In the genomic region with DNA sequence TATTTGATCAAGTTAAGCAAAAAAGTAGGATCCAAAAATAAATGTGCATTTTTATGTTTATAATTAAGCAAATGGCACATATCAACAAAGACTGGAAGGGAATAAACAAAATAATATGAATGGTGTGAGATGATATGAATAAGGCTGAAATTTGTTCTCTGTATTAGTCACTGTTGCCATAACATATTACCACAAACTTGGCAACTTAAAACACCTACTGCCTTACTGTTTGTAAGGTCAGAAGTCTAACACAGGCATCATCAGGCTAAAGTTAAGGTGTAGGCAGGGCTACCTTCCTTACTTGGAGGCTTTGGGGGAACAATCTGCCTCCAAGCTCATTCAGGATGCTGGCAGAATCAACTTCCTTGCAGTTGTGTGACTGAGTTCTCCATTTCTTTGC, we compare ENCODE assay signal across 8 cellular contexts. TPM values are rescaled to one million over a fixed set of nuclear protein-coding genes. Genes with fewer than 3 reads are reported as not detected.
A peak's percentile ranks its signal among the peaks of the same experiment; 100 is the strongest.
DNase-seq lines count a peak whose midpoint lies in the region; ATAC-seq and TF ChIP-seq lines count a peak whose summit lies in the region.

No MANE protein-coding gene starts in this region.

- H3F3A ChIP-seq in PC-3 (ENCODE audit: low read length, unreplicated experiment): no peaks in the 10 kb centered on the region

- CTCF ChIA-PET in PC-3 (lab: Charles Lee): interaction anchor here (0.7 kb wide), 1 partner anchor 235 kb away, joined by 3 read pairs; no protein-coding TSS in a partner anchor

- ATAC-seq in GM18873 (IDR thresholded peaks at IDR 0.05; ENCODE audit: low FRiP score, unreplicated experiment): peak; percentile 59
- ATAC-seq in HG02678 (IDR thresholded peaks at IDR 0.05; ENCODE audit: unreplicated experiment): peak; percentile 55
- ATAC-seq in PC-3: peak; percentile 92

- H3K36me3 ChIP-seq in PC-3 (ENCODE audit: low read depth, low read length) (peaks cover 11% of the 10 kb centered on the region), liver (ENCODE audit: control insufficient read depth in 4 of 4, insufficient read depth in 3 of 4, low read depth in 1 of 4, low read length in 3 of 4) (peaks cover 0 to 11% (median 5%) of the 10 kb centered on the region in 4 donors), SJCRH30 (peaks cover 16% of the 10 kb centered on the region)

- TF ChIP-seq RAD21 in liver (IDR thresholded peaks at IDR 0.05): no peak

- no peak overlapping the region for H2AFZ ChIP-seq in PC-3 (ENCODE audit: low read length)

- no peak overlapping the region for H3K9ac ChIP-seq in PC-3 (ENCODE audit: low read length)
- no peak overlapping the region for H3K9ac ChIP-seq in liver (ENCODE audit: low read depth in 1 of 2, low read length in 2 of 2)

- no peak for TF ChIP-seq CTCF in PC-3 (conservative IDR thresholded peaks at IDR 0.05; ENCODE audit: low read depth, low read length)
- no peak for TF ChIP-seq CTCF in liver (IDR thresholded peaks at IDR 0.05; ENCODE audit: low read depth, low read length, missing input control)

- BruUV-seq in PC-3 (replicated peaks; lab: Mats Ljungman, UMichigan): no TSS peak

- H3K9me2 ChIP-seq in PC-3 (replicated peaks; ENCODE audit: low read length): no peaks in the 10 kb centered on the region

- peaks cover 20% of the 10 kb centered on the region for H3K4me1 ChIP-seq in PC-3 (ENCODE audit: insufficient read depth, low read length)
- peaks cover 0 to 22% (median 13%) of the 10 kb centered on the region in 4 donors for H3K4me1 ChIP-seq in liver (ENCODE audit: control insufficient read depth in 4 of 4, insufficient read depth in 4 of 4, low read length in 3 of 4)
- H3K4me1 ChIP-seq in SJCRH30: no peaks in the 10 kb centered on the region

- H3K27me3 ChIP-seq in PC-3 (ENCODE audit: low read length) (no peaks in the 10 kb centered on the region), liver (ENCODE audit: control insufficient read depth in 4 of 4, insufficient read depth in 4 of 4, low read length in 3 of 4) (no peaks in the 10 kb centered on the region), SJCRH30 (no peaks in the 10 kb centered on the region)

- peak overlapping the region; percentile 33 for H3K4me2 ChIP-seq in PC-3 (ENCODE audit: low read length)

- H3K4me3 ChIP-seq in PC-3 (ENCODE audit: low read length) (no peak overlapping the region), liver (ENCODE audit: low read depth in 1 of 3, low read length in 3 of 3) (no peak overlapping the region), SJCRH30 (no peak overlapping the region)

- H3K9me3 ChIP-seq in PC-3 (ENCODE audit: low read length) (no peaks in the 10 kb centered on the region), liver (ENCODE audit: control insufficient read depth in 4 of 4, low read length in 3 of 4) (no peaks in the 10 kb centered on the region), SJCRH30 (replicated peaks) (no peaks in the 10 kb centered on the region)

- H4K20me1 ChIP-seq in PC-3 (ENCODE audit: low read length): peaks cover 13% of the 10 kb centered on the region

- H3K27ac ChIP-seq in PC-3 (ENCODE audit: low read length) (0 out of 2 replicates have a peak overlapping the region, but pooled peaks have one; percentile 1), liver (ENCODE audit: low read depth in 1 of 2, low read length in 2 of 2) (no peak overlapping the region), SJCRH30 (no peak overlapping the region)

- intact Hi-C loops in PC-3 (cut with micrococcal nuclease): no loop called here

- DNase-seq in PC-3: peak; percentile 70
- no peak for DNase-seq in NCI-H1092 (lab: John Stamatoyannopoulos, UW)
- no peak for DNase-seq in NCI-H524 (lab: John Stamatoyannopoulos, UW)
- DNase-seq in SJCRH30: no peak
- no peak for DNase-seq in GOT3 (lab: John Stamatoyannopoulos, UW)

- POLR2A ChIA-PET in PC-3 (lab: Charles Lee; ENCODE audit: unreplicated experiment): no interaction called here

- H3K79me2 ChIP-seq in PC-3 (ENCODE audit: low read length): peaks cover 9% of the 10 kb centered on the region; the same call in 1 of the 2 replicates

TF ChIP-seq in liver, 16 proteins besides CTCF, POLR2A, EP300 and RAD21:
- TF ChIP-seq HNF4A (conservative IDR thresholded peaks at IDR 0.05) (peak; percentile 16 to 51), YY1 (IDR thresholded peaks at IDR 0.05) (no peak), FOXA1 (IDR thresholded peaks at IDR 0.05) (no peak)
TF ChIP-seq in liver: peak in this region for 1.

RNA-seq across cellular contexts. Expression of a gene that starts 19.3 kb away (rescaled TPM):
- 6.6 and 14.4 TPM in 2 replicates for total RNA-seq in PC-3 (2014; rRNA removed)
- 10 to 100 TPM in 1 of 2 donors, 1 to 10 TPM in 1; 6.1 to 15.7 TPM for total RNA-seq in liver
- polyA plus RNA-seq in liver: 1 to 10 TPM; 4.9 to 5.1 TPM
- total RNA-seq in SJCRH30 (2014; rRNA removed; shearing (Covaris generic)): 20.1 and 22.3 TPM in 2 replicates

RNA-seq across cellular contexts. Expression of a gene that starts 53.0 kb away (rescaled TPM):
- total RNA-seq in PC-3 (2014; rRNA removed) (6.9 and 7.2 TPM in 2 replicates), liver (1 to 10 TPM; 1.2 to 1.6 TPM)
- polyA plus RNA-seq in liver: 1 to 10 TPM in 1 of 2 donors, under 1 TPM in 1; 0.75 to 1.1 TPM
- 6.3 and 7.4 TPM in 2 replicates for total RNA-seq in SJCRH30 (2014; rRNA removed; shearing (Covaris generic))
